Comparison of ENCODE assay signal across 8 cellular contexts in genomic region chr20:2840138-2840966, GRCh38. TPM values are rescaled to one million over a fixed set of nuclear protein-coding genes. Genes with fewer than 3 reads are reported as not detected.
DNase-seq lines count a peak whose midpoint lies in the region; ATAC-seq and TF ChIP-seq lines count a peak whose summit lies in the region.

Gene PCED1A (minus strand): TSS chr20:2840655. CDS start chr20:2839912, 743 bp downstream.
Gene VPS16 (plus strand): TSS chr20:2840745. CDS start chr20:2840775, 30 bp downstream.

- H3K4me3 ChIP-seq in DOHH2 (ENCODE audit: low read length) (peak within 1 kb of the TSS; percentile 98), foreskin fibroblast (ENCODE audit: low read depth in 1 of 2, low read length in 2 of 2) (peak within 1 kb of the TSS; percentile 63 to 85), neural progenitor cell (peak within 1 kb of the TSS; percentile 78)

- H3K36me3 ChIP-seq in DOHH2 (ENCODE audit: control insufficient read depth, low read length) (no peaks in the 10 kb centered on the region), KOPT-K1 (ENCODE audit: insufficient read depth, low read length) (peaks cover 20% of the 10 kb centered on the region; the same call in 1 of the 2 replicates), neural progenitor cell (no peaks in the 10 kb centered on the region)

- no peaks in the 10 kb centered on the region for H3F3A ChIP-seq in DOHH2 (ENCODE audit: control insufficient read depth, insufficient read depth)
- no peaks in the 10 kb centered on the region for H3F3A ChIP-seq in neural progenitor cell (ENCODE audit: low read depth)

- ATAC-seq in GM21786 (IDR thresholded peaks at IDR 0.05; ENCODE audit: unreplicated experiment), result peak; percentile 94

- H3K4me1 ChIP-seq in DOHH2 (ENCODE audit: control insufficient read depth, low read length) (peaks cover 26% of the 10 kb centered on the region), neural progenitor cell (peaks cover 6% of the 10 kb centered on the region)

- H3K27me3 ChIP-seq in DOHH2 (ENCODE audit: control insufficient read depth, low read length) (no peaks in the 10 kb centered on the region), neural progenitor cell (no peaks in the 10 kb centered on the region)

- H3K9me3 ChIP-seq in DOHH2 (ENCODE audit: control insufficient read depth, insufficient read depth, low read length) (no peaks in the 10 kb centered on the region), KOPT-K1 (ENCODE audit: insufficient read depth, low read length, poor library complexity, severe bottlenecking) (no peaks in the 10 kb centered on the region), neural progenitor cell (ENCODE audit: low read depth) (no peaks in the 10 kb centered on the region)

- peak within 1 kb of the TSS; percentile 98 for H2AFZ ChIP-seq in neural progenitor cell (replicated peaks)

- H3K27ac Mint-ChIP-seq in neural progenitor cell, result peak within 1 kb of the TSS; percentile 5

- H3K79me2 ChIP-seq in DOHH2 (ENCODE audit: control insufficient read depth, low read length), result peaks cover 11% of the 10 kb centered on the region
- peaks cover 6% of the 10 kb centered on the region for H3K79me2 ChIP-seq in neural progenitor cell (ENCODE audit: low read depth)

- DNase-seq in SHP77 treated with DMSO at 0.1 percent for 48 hours (lab: John Stamatoyannopoulos, UW) (peak; percentile 85), foreskin fibroblast (peak; percentile 88 to 96), neural progenitor cell (ENCODE audit: low spot score) (peak; percentile 89), stromal cell of bone marrow (ENCODE audit: low read depth) (peak; percentile 69)
- DNase-seq in activated effector memory CD4-positive, alpha-beta T cell treated with anti-CD3 and anti-CD28 coated beads, Interleukin-2, amount 50 U/mL, for 16 hours, result peak; percentile 97

- H3K4me2 ChIP-seq in DOHH2 (ENCODE audit: low read length) (peak within 1 kb of the TSS; percentile 96), neural progenitor cell (peak within 1 kb of the TSS; percentile 88)

- peaks cover 6% of the 10 kb centered on the region for H3K27me3 Mint-ChIP-seq in neural progenitor cell (ENCODE audit: insufficient read depth, low read depth)

- no peaks in the 10 kb centered on the region for H4K20me1 ChIP-seq in DOHH2 (ENCODE audit: control insufficient read depth, insufficient read depth, low read depth, low read length)
- H4K20me1 ChIP-seq in neural progenitor cell (ENCODE audit: low read depth), result no peaks in the 10 kb centered on the region

- H3K27ac ChIP-seq in DOHH2 (ENCODE audit: low read depth, low read length) (no peak within 1 kb of the TSS), KOPT-K1 (ENCODE audit: low read depth, low read length, poor library complexity, severe bottlenecking) (peak within 1 kb of the TSS; percentile 84), neural progenitor cell (no peak within 1 kb of the TSS)

- peak within 1 kb of the TSS; percentile 59 for H3K9ac ChIP-seq in neural progenitor cell

- H3K4me1 Mint-ChIP-seq in neural progenitor cell, result peaks cover 13% of the 10 kb centered on the region

- no peak for TF ChIP-seq CTCF in DOHH2 (IDR thresholded peaks at IDR 0.05; ENCODE audit: low read depth, low read length, poor library complexity, severe bottlenecking)
- no peak for TF ChIP-seq CTCF in foreskin fibroblast (IDR thresholded peaks at IDR 0.05; ENCODE audit: low read depth, low read length)
- no peak for TF ChIP-seq CTCF in neural progenitor cell (IDR thresholded peaks at IDR 0.05)

- no peaks in the 10 kb centered on the region for H3K9me3 Mint-ChIP-seq in neural progenitor cell

- peaks cover 16% of the 10 kb centered on the region for H3K36me3 Mint-ChIP-seq in neural progenitor cell

- H3K9me2 ChIP-seq in DOHH2 (replicated peaks; ENCODE audit: control insufficient read depth, low read length), result no peaks in the 10 kb centered on the region

- H3K4me3 Mint-ChIP-seq in neural progenitor cell, result peak within 1 kb of the TSS; percentile 90

RNA-seq across cellular contexts. Expression of gene PCED1A, which starts in this region (rescaled TPM):
- total RNA-seq in neural progenitor cell (ENCODE audit: low replicate concordance), result 14.6 and 53.1 TPM in 2 replicates

RNA-seq across cellular contexts. Expression of gene VPS16, which starts in this region (rescaled TPM):
- 27.6 and 39.6 TPM in 2 replicates for total RNA-seq in neural progenitor cell (ENCODE audit: low replicate concordance)
